9 cellular contexts compared by ENCODE assay signal in the genomic region with DNA sequence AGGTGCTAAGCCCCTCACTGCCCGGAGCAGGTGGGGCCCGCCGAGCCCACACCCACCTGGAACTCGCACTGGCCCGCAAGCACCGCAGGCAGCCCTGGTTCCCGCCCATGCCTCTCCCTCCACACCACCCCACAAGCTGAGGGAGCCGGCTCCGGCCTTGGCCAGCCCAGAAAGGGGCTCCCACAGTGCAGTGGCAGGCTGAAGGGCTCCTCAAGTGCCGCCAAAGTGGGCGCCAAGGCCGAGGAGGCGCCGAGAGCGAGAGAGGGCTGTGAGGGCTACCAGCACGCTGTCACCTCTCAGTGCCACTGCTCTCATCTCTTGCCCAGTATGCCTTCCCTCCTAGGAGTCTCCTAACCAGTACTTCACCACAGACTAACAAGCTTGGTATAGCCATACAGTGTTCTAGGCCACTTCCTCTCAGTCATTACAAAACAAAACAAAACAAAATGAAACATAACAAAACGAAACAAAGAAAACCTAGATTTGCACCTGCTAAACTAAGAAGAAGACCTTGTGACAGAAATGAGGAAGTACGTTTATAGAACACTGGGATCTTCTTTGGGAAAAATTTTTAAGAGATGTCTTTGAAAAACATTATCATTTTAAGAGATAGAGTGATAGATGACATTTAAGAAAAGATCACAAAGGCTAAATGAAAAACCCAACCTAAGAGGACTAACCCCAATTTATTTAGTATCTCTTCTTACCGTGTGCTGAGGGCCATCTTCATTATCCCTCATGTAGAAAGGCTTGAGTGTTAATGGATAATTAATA. TPM values are rescaled to one million over a fixed set of nuclear protein-coding genes. Genes with fewer than 3 reads are reported as not detected.
DNase-seq lines count a peak whose midpoint lies in the region; ATAC-seq and TF ChIP-seq lines count a peak whose summit lies in the region.
"Had no signal": no experiment of that assay in that cellular context is flagged by ENCODE, and none has a peak within 500 bp of the region (broad histone marks: within the 10 kb centered on the region; RNA-seq: fewer than 3 reads in every experiment).

No MANE protein-coding gene starts in this region.

- no peaks in the 10 kb centered on the region for H3K27me3 ChIP-seq in Caco-2 (replicated peaks; ENCODE audit: control insufficient read depth, insufficient read depth, low read length)
- H3K27me3 ChIP-seq: pancreas had no signal

- no peaks in the 10 kb centered on the region for H3K27me3 Mint-ChIP-seq in activated naive CD8-positive, alpha-beta T cell treated with anti-CD3 and anti-CD28 coated beads, Interleukin-2, amount 10 ng/mL, durations not matched to agents 7 days and 5 days
- no peaks in the 10 kb centered on the region for H3K27me3 Mint-ChIP-seq in Caco-2 (ENCODE audit: insufficient read depth, unreplicated experiment)

- intact Hi-C loops in Caco-2 (cut with micrococcal nuclease; ENCODE audit: unreplicated experiment) = no loop called here

- ATAC-seq in GM21360 (IDR thresholded peaks at IDR 0.05; ENCODE audit: unreplicated experiment) = peak; percentile 96
- peak; percentile 96 for ATAC-seq in HG03565 (IDR thresholded peaks at IDR 0.05; ENCODE audit: unreplicated experiment)
- ATAC-seq in activated naive CD8-positive, alpha-beta T cell treated with anti-CD3 and anti-CD28 coated beads, Interleukin-2, amount 10 ng/mL, durations not matched to agents 7 days and 5 days (ENCODE audit: low read depth) = peak; percentile 100

- CTCF ChIA-PET in GM10248 (lab: Yijun Ruan, JAX) = interaction anchor here (1.3 to 3.3 kb wide), 6 partner anchors 28 to 99 kb away, joined by 3 to 17 read pairs (median 4); a partner anchor contains a TSS
- CTCF ChIA-PET in Caco-2 (lab: Charles Lee) = no interaction called here

- no peaks in the 10 kb centered on the region for H3K9me3 ChIP-seq in Caco-2
- H3K9me3 ChIP-seq: pancreas had no signal

- no peaks in the 10 kb centered on the region for H3K4me1 ChIP-seq in Caco-2

- POLR2A ChIA-PET in GM10248 (lab: Yijun Ruan, JAX) = no interaction called here
- POLR2A ChIA-PET in activated naive CD8-positive, alpha-beta T cell treated with anti-CD3 and anti-CD28 coated beads, Interleukin-2, amount 10 ng/mL, durations not matched to agents 7 days and 5 days (lab: Charles Lee) = interaction anchor here (0.6 to 2.1 kb wide), 5 partner anchors 12 to 174 kb away, joined by 3 to 5 read pairs (median 4); a partner anchor contains a TSS
- POLR2A ChIA-PET in Caco-2 (lab: Charles Lee) = no interaction called here

- peak overlapping the region; percentile 72 for H3K4me3 Mint-ChIP-seq in activated naive CD8-positive, alpha-beta T cell treated with anti-CD3 and anti-CD28 coated beads, Interleukin-2, amount 10 ng/mL, durations not matched to agents 7 days and 5 days
- no peak overlapping the region for H3K4me3 Mint-ChIP-seq in Caco-2 (ENCODE audit: unreplicated experiment)

- no peak overlapping the region for H3K4me3 ChIP-seq in Caco-2 (ENCODE audit: low read depth, low read length)
- H3K4me3 ChIP-seq: pancreas had no signal

- TF ChIP-seq CTCF in GM10248 (IDR thresholded peaks at IDR 0.05; ENCODE audit: control extremely low read depth, extremely low read depth, low read depth, missing control alignments) (no peak), Caco-2 (IDR thresholded peaks at IDR 0.05; ENCODE audit: insufficient read depth in 1 of 2, low read depth in 1 of 2, low read length in 1 of 2, severe bottlenecking in 1 of 2, unreplicated experiment in 1 of 2) (no peak)

- H3K9me3 Mint-ChIP-seq in activated naive CD8-positive, alpha-beta T cell treated with anti-CD3 and anti-CD28 coated beads, Interleukin-2, amount 10 ng/mL, durations not matched to agents 7 days and 5 days = no peaks in the 10 kb centered on the region
- no peaks in the 10 kb centered on the region for H3K9me3 Mint-ChIP-seq in Caco-2 (ENCODE audit: unreplicated experiment)

- peaks cover 25% of the 10 kb centered on the region for H3K36me3 Mint-ChIP-seq in activated naive CD8-positive, alpha-beta T cell treated with anti-CD3 and anti-CD28 coated beads, Interleukin-2, amount 10 ng/mL, durations not matched to agents 7 days and 5 days
- peaks cover 34% of the 10 kb centered on the region for H3K36me3 Mint-ChIP-seq in Caco-2 (ENCODE audit: insufficient read depth, unreplicated experiment)

- no TSS peak for BruUV-seq in Caco-2 (replicated peaks; lab: Mats Ljungman, UMichigan)

- peak; percentile 84 for DNase-seq in GM10248 (ENCODE audit: extremely low spot score)
- peak; percentile 68 for DNase-seq in activated naive CD8-positive, alpha-beta T cell treated with anti-CD3 and anti-CD28 coated beads, Interleukin-2, amount 10 ng/mL, durations not matched to agents 7 days and 5 days
- DNase-seq in HT-29 (ENCODE audit: low spot score) = no peak
- no peak for DNase-seq in Caco-2
- DNase-seq in NCI-H226 = no peak
- DNase-seq in SHP77 treated with DMSO at 0.1 percent for 48 hours (lab: John Stamatoyannopoulos, UW) = no peak

- H3K4me1 Mint-ChIP-seq in activated naive CD8-positive, alpha-beta T cell treated with anti-CD3 and anti-CD28 coated beads, Interleukin-2, amount 10 ng/mL, durations not matched to agents 7 days and 5 days = peaks cover 23% of the 10 kb centered on the region
- no peaks in the 10 kb centered on the region for H3K4me1 Mint-ChIP-seq in Caco-2 (ENCODE audit: low read depth, unreplicated experiment)

- peak overlapping the region; percentile 91 for H3K27ac Mint-ChIP-seq in activated naive CD8-positive, alpha-beta T cell treated with anti-CD3 and anti-CD28 coated beads, Interleukin-2, amount 10 ng/mL, durations not matched to agents 7 days and 5 days
- no peak overlapping the region for H3K27ac Mint-ChIP-seq in Caco-2 (ENCODE audit: unreplicated experiment)

- peaks cover 7% of the 10 kb centered on the region for H3K36me3 ChIP-seq in Caco-2 (ENCODE audit: control insufficient read depth, insufficient read depth, low read length)
- H3K36me3 ChIP-seq: pancreas had no signal

RNA-seq across cellular contexts. Expression of a gene that starts 47.7 kb away (rescaled TPM):
- 1 to 10 TPM; 7.1 to 7.5 TPM for total RNA-seq in activated naive CD8-positive, alpha-beta T cell treated with anti-CD3 and anti-CD28 coated beads, Interleukin-2, amount 10 ng/mL, durations not matched to agents 7 days and 5 days
- 1.8 and 3.6 TPM in 2 replicates for total RNA-seq in HT-29 (2014; rRNA removed; shearing (Covaris generic))
- 58.6 and 67.3 TPM in 2 replicates for total RNA-seq in Caco-2 (2022)

Comparison
In these comparisons a context has a peak if more than half of its experiments do, and no peak if none do; other contexts are left out.
1. DNase-seq: peak in GM10248 (single experiment) and activated naive CD8-positive, alpha-beta T cell treated with anti-CD3 and anti-CD28 coated beads, Interleukin-2, amount 10 ng/mL, durations not matched to agents 7 days and 5 days (single experiment); none in HT-29 (single experiment), Caco-2 (0 of 2), NCI-H226 (single experiment) and SHP77 treated with DMSO at 0.1 percent for 48 hours (single experiment).
2. Peak in every context shown above with its lines, with median percentiles within 50 percentile points of each other: ATAC-seq.